ENCODE assay signal across 19 cellular contexts in genomic region chr5:97191893-97192292, GRCh38. TPM values are rescaled to one million over a fixed set of nuclear protein-coding genes. Genes with fewer than 3 reads are reported as not detected.
DNase-seq lines count a peak whose midpoint lies in the region; ATAC-seq, FAIRE-seq and TF ChIP-seq lines count a peak whose summit lies in the region.
"Had no signal": no experiment of that assay in that cellular context is flagged by ENCODE, and none has a peak within 500 bp of the region (broad histone marks: within the 10 kb centered on the region; RNA-seq: fewer than 3 reads in every experiment).

No MANE protein-coding gene starts in this region.

- TF ChIP-seq CTCF in MM.1S (IDR thresholded peaks at IDR 0.05; ENCODE audit: low read length) = no peak
- no peak for TF ChIP-seq CTCF in GM12878 (IDR thresholded peaks at IDR 0.05 in 2 of 3, conservative IDR thresholded peaks at IDR 0.05 in 1 of 3; ENCODE audit: control insufficient read depth in 2 of 3, extremely low read depth in 1 of 3, insufficient read depth in 1 of 3, low read depth in 3 of 3, low read length in 3 of 3)
- TF ChIP-seq CTCF in osteocyte (IDR thresholded peaks at IDR 0.05) = no peak
- TF ChIP-seq CTCF in WTC11 (IDR thresholded peaks at IDR 0.05) = no peak

- H3K9ac ChIP-seq in BLaER1 treated with 17β-estradiol and CSF1 and Interleukin-3, amounts not matched to agents 10 nM and 100 nM = peak overlapping the region in 4 of 11 experiments; percentile 59 to 70 (median 64); a peak in 3 of 22 replicates
- H3K9ac ChIP-seq in MM.1S (ENCODE audit: low read length) (peak overlapping the region; percentile 15; the same call in 1 of the 2 replicates), GM12878 (ENCODE audit: control insufficient read depth, insufficient read depth, low read length) (no peak overlapping the region)

- in situ Hi-C loops in GM12878 (cut with MboI) = loop anchor here (25.0 kb wide), 1 partner anchor 1845 kb away; no protein-coding TSS in a partner anchor

- H3K4me1 ChIP-seq in BLaER1 treated with 17β-estradiol and CSF1 and Interleukin-3, amounts not matched to agents 10 nM and 100 nM = peaks cover 20 to 29% (median 27%) of the 10 kb centered on the region in 10 experiments
- H3K4me1 ChIP-seq in MM.1S (ENCODE audit: low read length) (peaks cover 30% of the 10 kb centered on the region), GM12878 (ENCODE audit: control insufficient read depth, insufficient read depth, low read length) (peaks cover 8% of the 10 kb centered on the region)

- H3K27ac ChIP-seq in BLaER1 treated with 17β-estradiol and CSF1 and Interleukin-3, amounts not matched to agents 10 nM and 100 nM = peak overlapping the region in 8 of 11 experiments; percentile 67 to 86 (median 76); a peak in 11 of 22 replicates
- H3K27ac ChIP-seq in MM.1S (ENCODE audit: low read length) (peak overlapping the region; percentile 55; the same call in 1 of the 2 replicates), GM12878 (ENCODE audit: control insufficient read depth, insufficient read depth) (no peak overlapping the region)
- H3K27ac ChIP-seq: C4-2B had no signal

- SMC1A ChIA-PET in GM12878 (lab: Charles Lee; ENCODE audit: uncharacterized antibody, unreplicated experiment) = interaction anchor here (1.0 to 2.4 kb wide), 6 partner anchors 9 to 317 kb away, joined by 3 to 10 read pairs (median 6); partner anchors contain the start of gene RIOK2

- peaks cover 16% of the 10 kb centered on the region for H3F3A ChIP-seq in MM.1S (ENCODE audit: insufficient read depth, low read length)

- no peaks in the 10 kb centered on the region for H4K20me1 ChIP-seq in BLaER1 treated with 17β-estradiol and CSF1 and Interleukin-3, amounts not matched to agents 10 nM and 100 nM
- H4K20me1 ChIP-seq in MM.1S (ENCODE audit: insufficient read depth, low read length) (no peaks in the 10 kb centered on the region), GM12878 (ENCODE audit: control insufficient read depth, insufficient read depth) (no peaks in the 10 kb centered on the region)

- no peak for TF ChIP-seq RAD21 in GM12878 (IDR thresholded peaks at IDR 0.05; ENCODE audit: insufficient read depth, low read depth, low read length)

- H3K27me3 Mint-ChIP-seq in osteocyte (ENCODE audit: unreplicated experiment) (no peaks in the 10 kb centered on the region), WTC11 (ENCODE audit: low read depth) (no peaks in the 10 kb centered on the region; the same call in 1 of the 2 replicates)

- H2AFZ ChIP-seq in MM.1S (ENCODE audit: low read length) (peak overlapping the region; percentile 64), GM12878 (ENCODE audit: control insufficient read depth, low read depth, low read length) (no peak overlapping the region; the same call in 1 of the 2 replicates)

- intact Hi-C loops in GM12878 (cut with micrococcal nuclease; ENCODE audit: unreplicated experiment) = loop anchor here (5.0 kb wide), 3 partner anchors 165 to 1580 kb away; partner anchors contain the start of gene RGMB

- H3K36me3 Mint-ChIP-seq in osteocyte (ENCODE audit: unreplicated experiment) (peaks cover 4% of the 10 kb centered on the region), WTC11 (peaks cover 5% of the 10 kb centered on the region; the same call in 1 of the 2 replicates)

- 39% methylated on average over 2 of the region's 2 CpGs for WGBS in GM12878 (ENCODE audit: insufficient coverage, insufficient replicate concordance, low lambda C conversion rate, missing lambda C conversion rate)

- CTCF ChIA-PET in GM12878 (lab: Yijun Ruan, JAX) = interaction anchor here (0.8 to 2.1 kb wide), 5 partner anchors 12 to 342 kb away, joined by 3 to 9 read pairs (median 4); no protein-coding TSS in a partner anchor
- CTCF ChIA-PET in WTC11 (lab: Charles Lee) = no interaction called here

- peaks cover 35 to 71% (median 55%) of the 10 kb centered on the region in 11 experiments for H3K9me3 ChIP-seq in BLaER1 treated with 17β-estradiol and CSF1 and Interleukin-3, amounts not matched to agents 10 nM and 100 nM (replicated peaks in 1 of 11)
- H3K9me3 ChIP-seq in MM.1S (replicated peaks; ENCODE audit: insufficient read depth, low read length) = no peaks in the 10 kb centered on the region
- peaks cover 1% of the 10 kb centered on the region; the same call in 2 of the 3 replicates for H3K9me3 ChIP-seq in GM12878 (replicated peaks; ENCODE audit: control insufficient read depth, insufficient read depth, low read length)

- H3K9me3 Mint-ChIP-seq in osteocyte (ENCODE audit: unreplicated experiment) (peaks cover 27% of the 10 kb centered on the region), WTC11 (peaks cover 29% of the 10 kb centered on the region)

- H3K4me1 Mint-ChIP-seq in osteocyte (ENCODE audit: unreplicated experiment) = peaks cover 35% of the 10 kb centered on the region
- H3K4me1 Mint-ChIP-seq in WTC11 = peaks cover 13% of the 10 kb centered on the region

- POLR2A ChIA-PET in GM12878 (lab: Charles Lee) (interaction anchor here (1.2 kb wide), 1 partner anchor 12 kb away, joined by 3 read pairs; no protein-coding TSS in a partner anchor), WTC11 (lab: Charles Lee) (no interaction called here)

- FAIRE-seq in GM12878 (lab: Jason Lieb, UNC) (no peak), GM19239 (lab: Jason Lieb, UNC) (no peak)
- FAIRE-seq: D721Med had no signal

- no TSS peak for BruUV-seq in GM12878 (replicated peaks; lab: Mats Ljungman, UMichigan)

- H3K4me3 Mint-ChIP-seq in osteocyte (ENCODE audit: unreplicated experiment) (no peak overlapping the region), WTC11 (no peak overlapping the region)
- H3K4me3 Mint-ChIP-seq: CD4-positive, alpha-beta memory T cell; H9 had no signal

- no peak for TF ChIP-seq EP300 in GM12878 (IDR thresholded peaks at IDR 0.05; ENCODE audit: borderline replicate concordance in 1 of 2, control insufficient read depth in 1 of 2, low read depth in 2 of 2, low read length in 2 of 2)

- RAD21 ChIA-PET in GM12878 (lab: Charles Lee; ENCODE audit: unreplicated experiment) = interaction anchor here (0.6 to 1.0 kb wide), 3 partner anchors 41 to 1579 kb away, joined by 3 read pairs; no protein-coding TSS in a partner anchor

- H3K9me2 ChIP-seq in MM.1S (replicated peaks; ENCODE audit: insufficient read depth, low read length) = no peaks in the 10 kb centered on the region

- H3K4me3 ChIP-seq in BLaER1 treated with 17β-estradiol and CSF1 and Interleukin-3, amounts not matched to agents 10 nM and 100 nM = peak overlapping the region in 3 of 10 experiments; percentile 7 to 49 (median 15); a peak in 3 of 20 replicates
- H3K4me3 ChIP-seq in MM.1S (ENCODE audit: low read length) (peak overlapping the region; percentile 32), GM12878 (no peak overlapping the region)

- peak overlapping the region; percentile 95 for H3K27ac Mint-ChIP-seq in osteocyte (ENCODE audit: unreplicated experiment)
- no peak overlapping the region for H3K27ac Mint-ChIP-seq in WTC11
- H3K27ac Mint-ChIP-seq: CD4-positive, alpha-beta memory T cell had no signal

- no peaks in the 10 kb centered on the region for H3K27me3 ChIP-seq in BLaER1 treated with 17β-estradiol and CSF1 and Interleukin-3, amounts not matched to agents 10 nM and 100 nM
- H3K27me3 ChIP-seq in MM.1S (replicated peaks; ENCODE audit: insufficient read depth, low read length) = no peaks in the 10 kb centered on the region
- H3K27me3 ChIP-seq in GM12878 (replicated peaks in 1 of 2; ENCODE audit: control insufficient read depth in 2 of 2, insufficient read depth in 2 of 2, low read length in 1 of 2) = no peaks in the 10 kb centered on the region

- no peak for TF ChIP-seq POLR2A in GM12878 (IDR thresholded peaks at IDR 0.05; ENCODE audit: low read depth, low read length)

- ATAC-seq in GM12878 (no peak), WTC11 (no peak), HG03135 (IDR thresholded peaks at IDR 0.05; ENCODE audit: unreplicated experiment) (no peak)

- peak overlapping the region in 6 of 11 experiments; percentile 61 to 86 (median 72); a peak in 10 of 22 replicates for H3K4me2 ChIP-seq in BLaER1 treated with 17β-estradiol and CSF1 and Interleukin-3, amounts not matched to agents 10 nM and 100 nM
- H3K4me2 ChIP-seq in MM.1S (ENCODE audit: low read depth, low read length) (peak overlapping the region; percentile 62; the same call in 1 of the 2 replicates), GM12878 (ENCODE audit: control insufficient read depth, insufficient read depth) (no peak overlapping the region)

- H3K79me2 ChIP-seq in MM.1S (ENCODE audit: low read length) (no peaks in the 10 kb centered on the region), GM12878 (ENCODE audit: control insufficient read depth, insufficient read depth, low read length) (no peaks in the 10 kb centered on the region)

- DNase-seq in MM.1S (no peak), GM12878 (ENCODE audit: low read depth, low spot score) (no peak), osteocyte (ENCODE audit: extremely low spot score, unreplicated experiment) (no peak), WTC11 (ENCODE audit: low spot score) (no peak), GM19239 (ENCODE audit: insufficient read length, low spot score) (no peak)
- DNase-seq: ACHN; CD4-positive, alpha-beta memory T cell; COR-L47; DMS153; DMS79 treated with DMSO at 0.1 percent for 48 hours; GDM1; GOT3; H9 had no signal

- H3K36me3 ChIP-seq in BLaER1 treated with 17β-estradiol and CSF1 and Interleukin-3, amounts not matched to agents 10 nM and 100 nM = no peaks in the 10 kb centered on the region; a peak in 1 of 22 replicates
- no peaks in the 10 kb centered on the region for H3K36me3 ChIP-seq in MM.1S (replicated peaks; ENCODE audit: insufficient read depth, low read length)
- H3K36me3 ChIP-seq in GM12878 (ENCODE audit: control insufficient read depth in 2 of 2, insufficient read depth in 2 of 2, low read length in 1 of 2) = no peaks in the 10 kb centered on the region

RNA-seq across cellular contexts. Expression of gene RIOK2, which starts 8.8 kb away (rescaled TPM):
- 59.5 and 71.9 TPM in 2 replicates for total RNA-seq in GM12878 (2013; cell fraction: nucleolus; rRNA removed)
- total RNA-seq in GM12878 (2014; rRNA removed) = 27.3 and 32.9 TPM in 2 replicates
- total RNA-seq in GM12878 (2014; rRNA removed; fragmentation: Illumina TruSeq; extraction: Trizol) = 35.1 and 37.5 TPM in 2 replicates
- 29.0 and 31.2 TPM in 2 replicates for total RNA-seq in GM12878 (2021)
- polyA plus RNA-seq in GM12878 (2011; ENCODE audit: low read depth) = 10.4 TPM
- 27.1 and 57.9 TPM in 2 replicates for polyA plus RNA-seq in GM12878 (2011; rRNA removed)
- 4.5 and 4.9 TPM in 2 replicates for polyA plus RNA-seq in GM12878 (2011; cell fraction: cytosol; rRNA removed)
- 12.7 and 14.3 TPM in 2 replicates for polyA plus RNA-seq in GM12878 (2011; cell fraction: nucleus; rRNA removed)
- 19.4 and 23.0 TPM in 2 replicates for polyA plus RNA-seq in GM12878 (2012)
- polyA plus RNA-seq in GM12878 (2014; fragmentation: Illumina TruSeq; extraction: Trizol) = 23.0 and 30.5 TPM in 2 replicates
- polyA plus RNA-seq in GM12878 (2014; fragmentation: Nextera tagmentation; extraction: Ambion mirVana) = 10 to 100 TPM; 55.9 to 59.3 TPM
- polyA plus RNA-seq in GM12878 (2014; rRNA removed) = 23.9 and 26.1 TPM in 2 replicates
- polyA plus RNA-seq in GM12878 (2016; fragmentation: Nextera tagmentation; extraction: Ambion mirVana) = 10 to 100 TPM; 64.7 to 69.1 TPM
- polyA minus RNA-seq in GM12878 (2011; rRNA and poly(A)+ RNA removed) = 26.0 and 29.9 TPM in 2 replicates
- polyA minus RNA-seq in GM12878 (2011; cell fraction: cytosol; rRNA and poly(A)+ RNA removed) = 4.3 and 10.9 TPM in 2 replicates
- polyA minus RNA-seq in GM12878 (2011; cell fraction: nucleus; rRNA and poly(A)+ RNA removed) = 36.9 and 80.7 TPM in 2 replicates
- total RNA-seq in osteocyte = 23.4 and 33.7 TPM in 2 replicates
- 27.8 to 35.2 TPM (median 34.8 TPM) in 3 replicates for total RNA-seq in WTC11 (2021)

RNA-seq across cellular contexts. Expression of gene LIX1, which starts 49.5 kb away (rescaled TPM):
- total RNA-seq in GM12878 (2013; cell fraction: nucleolus; rRNA removed) = not detected in 2 replicates
- not detected in 2 replicates for total RNA-seq in GM12878 (2014; rRNA removed)
- 0.05 TPM in 1 of 2 replicates, not detected in the other for total RNA-seq in GM12878 (2014; rRNA removed; fragmentation: Illumina TruSeq; extraction: Trizol)
- not detected in 2 replicates for total RNA-seq in GM12878 (2021)
- not detected for polyA plus RNA-seq in GM12878 (2011; ENCODE audit: low read depth)
- not detected in 2 replicates for polyA plus RNA-seq in GM12878 (2011; rRNA removed)
- not detected in 2 replicates for polyA plus RNA-seq in GM12878 (2011; cell fraction: cytosol; rRNA removed)
- not detected in 2 replicates for polyA plus RNA-seq in GM12878 (2011; cell fraction: nucleus; rRNA removed)
- polyA plus RNA-seq in GM12878 (2012) = 0.03 and 0.05 TPM in 2 replicates
- polyA plus RNA-seq in GM12878 (2014; fragmentation: Illumina TruSeq; extraction: Trizol) = 0.07 TPM in 1 of 2 replicates, not detected in the other
- under 1 TPM; 0.02 TPM for polyA plus RNA-seq in GM12878 (2014; fragmentation: Nextera tagmentation; extraction: Ambion mirVana)
- polyA plus RNA-seq in GM12878 (2014; rRNA removed) = not detected in 2 replicates
- polyA plus RNA-seq in GM12878 (2016; fragmentation: Nextera tagmentation; extraction: Ambion mirVana) = under 1 TPM; 0.04 to 0.05 TPM
- not detected in 2 replicates for polyA minus RNA-seq in GM12878 (2011; rRNA and poly(A)+ RNA removed)
- polyA minus RNA-seq in GM12878 (2011; cell fraction: cytosol; rRNA and poly(A)+ RNA removed) = not detected in 2 replicates
- not detected in 2 replicates for polyA minus RNA-seq in GM12878 (2011; cell fraction: nucleus; rRNA and poly(A)+ RNA removed)
- total RNA-seq in osteocyte = 0.26 and 0.48 TPM in 2 replicates
- total RNA-seq in WTC11 (2021) = not detected in 3 replicates
- total RNA-seq: A172; CD4-positive, alpha-beta memory T cell; HT1080 had no signal
- polyA plus RNA-seq: CD4-positive, alpha-beta memory T cell had no signal
